In genomic region chr19:38444026-38444425, GRCh38 we compare ENCODE assay signal across 20 cellular contexts. TPM values are rescaled to one million over a fixed set of nuclear protein-coding genes. Genes with fewer than 3 reads are reported as not detected.
A peak's percentile ranks its signal among the peaks of the same experiment; 100 is the strongest.
DNase-seq lines count a peak whose midpoint lies in the region; ATAC-seq lines count a peak whose summit lies in the region.
"Had no signal": no experiment of that assay in that cellular context is flagged by ENCODE, and none has a peak within 500 bp of the region (broad histone marks: within the 10 kb centered on the region; RNA-seq: fewer than 3 reads in every experiment).

No MANE protein-coding gene starts in this region.

- no peak for ATAC-seq in HG02981 (IDR thresholded peaks at IDR 0.05; ENCODE audit: unreplicated experiment)

- DNase-seq in DMS53 (lab: John Stamatoyannopoulos, UW) (peak; percentile 36), DMS53 treated with DMSO at 0.1 percent for 48 hours (lab: John Stamatoyannopoulos, UW; ENCODE audit: unreplicated experiment) (no peak), iPS-NIHi11 (ENCODE audit: low spot score) (peak; percentile 6), cerebellum (ENCODE audit: low spot score) (no peak)
- DNase-seq in activated T-cell treated with anti-CD3 and anti-CD28 coated beads, Interleukin-2, amount 50 U/mL, for 48 hours = no peak
- DNase-seq: ACHN, BE2C, Calu3, HFFc6, IMR-90, NCI-H1092, NCI-H1417 treated with DMSO at 0.1 percent for 48 hours, NCI-H1694 treated with DMSO at 0.1 percent for 48 hours, NCI-H2081, NCI-H2227 treated with DMSO at 0.1 percent for 48 hours, NCI-H69, SHP77 had no signal

RNA-seq across cellular contexts. Expression of gene RYR1, which starts 10.5 kb away (rescaled TPM):
- 7.7 TPM for total RNA-seq in cerebellum
- total RNA-seq: HFFc6, IMR-90 had no signal

RNA-seq across cellular contexts. Expression of gene RASGRP4, which starts 18.0 kb away (rescaled TPM):
- total RNA-seq in cerebellum = 0.36 TPM
- total RNA-seq: Calu3, HFFc6, IMR-90, NCI-H460, SK-MEL-5 had no signal

RNA-seq across cellular contexts. Expression of gene FAM98C, which starts 41.1 kb away (rescaled TPM):
- 12.8 TPM for total RNA-seq in cerebellum

RNA-seq across cellular contexts. Expression of gene SPRED3, which starts 55.5 kb away (rescaled TPM):
- 3.8 TPM for total RNA-seq in cerebellum

RNA-seq across cellular contexts. Expression of gene GGN, which starts 56.2 kb away (rescaled TPM):
- 0.54 TPM for total RNA-seq in cerebellum
- total RNA-seq: SK-MEL-5 had no signal

Comparison
In these comparisons a context has a peak if more than half of its experiments do, and no peak if none do; other contexts are left out.
1. DNase-seq: peak in DMS53 (single experiment) and iPS-NIHi11 (single experiment); none in DMS53 treated with DMSO at 0.1 percent for 48 hours (single experiment), cerebellum (single experiment) and activated T-cell treated with anti-CD3 and anti-CD28 coated beads, Interleukin-2, amount 50 U/mL, for 48 hours (0 of 2).